Comparison of ENCODE assay signal across 15 cellular contexts in the genomic region with DNA sequence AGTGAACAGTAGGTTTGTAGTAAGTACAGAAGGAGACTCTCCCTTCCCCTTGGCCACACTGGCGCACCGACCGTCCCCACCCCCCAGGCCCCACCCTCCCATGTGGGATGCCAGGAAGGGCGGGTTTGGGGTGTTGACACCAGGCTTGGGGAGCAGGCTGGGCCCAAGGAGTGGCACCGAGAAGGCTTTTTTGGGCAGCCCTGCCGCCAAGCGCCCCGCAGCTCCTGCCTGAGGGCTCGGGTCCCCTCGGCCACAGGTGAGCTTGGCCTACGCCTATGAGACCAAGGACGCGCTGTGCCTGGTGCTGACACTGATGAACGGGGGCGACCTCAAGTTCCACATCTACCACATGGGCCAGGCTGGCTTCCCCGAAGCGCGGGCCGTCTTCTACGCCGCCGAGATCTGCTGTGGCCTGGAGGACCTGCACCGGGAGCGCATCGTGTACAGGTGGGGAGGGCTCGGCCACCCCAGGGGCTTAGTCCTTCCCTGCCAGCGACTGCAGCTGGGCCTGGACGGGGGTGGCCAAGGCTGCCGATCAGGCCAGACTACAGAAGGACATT. TPM values are rescaled to one million over a fixed set of nuclear protein-coding genes. Genes with fewer than 3 reads are reported as not detected.
DNase-seq lines count a peak whose midpoint lies in the region; ATAC-seq, FAIRE-seq and TF ChIP-seq lines count a peak whose summit lies in the region.
"Had no signal": no experiment of that assay in that cellular context is flagged by ENCODE, and none has a peak within 500 bp of the region (broad histone marks: within the 10 kb centered on the region; RNA-seq: fewer than 3 reads in every experiment).

No MANE protein-coding gene starts in this region.

- peak overlapping the region; percentile 85 for H3K27ac Mint-ChIP-seq in stimulated activated naive CD8-positive, alpha-beta T cell treated with anti-CD3 and anti-CD28 coated beads, Interleukin-15, Interleukin-2, amounts not matched to agents 100 ng/mL and 50 ng/mL, for 24 hours
- H3K27ac Mint-ChIP-seq in stimulated activated naive CD8-positive, alpha-beta T cell treated with anti-CD3 and anti-CD28 coated beads, Interleukin-15, amount 100 ng/mL, for 72 hours = peak overlapping the region in 1 of 2 donors; percentile 90
- H3K27ac Mint-ChIP-seq in T-cell = peak overlapping the region; percentile 83 to 87
- H3K27ac Mint-ChIP-seq: endodermal cell had no signal

- H3K9ac ChIP-seq in H1 (replicated peaks in 1 of 4; ENCODE audit: extremely low read depth in 1 of 4, low read depth in 3 of 4, low read length in 3 of 4) = no peak overlapping the region

- H3K4me1 Mint-ChIP-seq in stimulated activated naive CD8-positive, alpha-beta T cell treated with anti-CD3 and anti-CD28 coated beads, Interleukin-15, Interleukin-2, amounts not matched to agents 100 ng/mL and 50 ng/mL, for 24 hours (ENCODE audit: low read depth) = peaks cover 87% of the 10 kb centered on the region
- peaks cover 94% of the 10 kb centered on the region for H3K4me1 Mint-ChIP-seq in stimulated activated naive CD8-positive, alpha-beta T cell treated with anti-CD3 and anti-CD28 coated beads, Interleukin-15, amount 100 ng/mL, for 72 hours
- peaks cover 69 to 89% (median 86%) of the 10 kb centered on the region in 3 donors for H3K4me1 Mint-ChIP-seq in T-cell
- H3K4me1 Mint-ChIP-seq: endodermal cell had no signal

- H4K5ac ChIP-seq in H1 (ENCODE audit: insufficient read length, low read depth, low read length) = no peak overlapping the region

- TF ChIP-seq CTCF in H1 (IDR thresholded peaks at IDR 0.05; ENCODE audit: control extremely low read depth in 1 of 3, insufficient read depth in 1 of 3, low read depth in 1 of 3, low read length in 3 of 3) = no peak

- peaks cover 7 to 46% (median 29%) of the 10 kb centered on the region in 4 experiments; a peak in 6 of 8 replicates for H3K36me3 ChIP-seq in H1 (ENCODE audit: control insufficient read depth in 2 of 4, insufficient read depth in 4 of 4, low read length in 3 of 4)

- no peak overlapping the region for H3K56ac ChIP-seq in H1 (replicated peaks; ENCODE audit: insufficient read length, low read depth, low read length)

- no peak for TF ChIP-seq EP300 in H1 (IDR thresholded peaks at IDR 0.05; ENCODE audit: borderline replicate concordance in 1 of 2, low read depth in 2 of 2, low read length in 2 of 2)

- no peaks in the 10 kb centered on the region for H3K27me3 ChIP-seq in H1 (replicated peaks in 1 of 4; ENCODE audit: control insufficient read depth in 3 of 4, extremely low read depth in 1 of 4, insufficient read depth in 3 of 4, low read length in 3 of 4)
- H3K27me3 ChIP-seq: thyroid gland had no signal

- H4K8ac ChIP-seq in H1 (ENCODE audit: extremely low read depth, insufficient read depth, low read length) = peak overlapping the region; percentile 25; the same call in 1 of the 2 replicates

- 0 out of 7 replicates have a peak, but pooled peaks cover 0 to 4% (median 0%) of the 10 kb centered on the region in 4 experiments for H3K4me1 ChIP-seq in H1 (replicated peaks in 1 of 4; ENCODE audit: control insufficient read depth in 3 of 4, insufficient read depth in 4 of 4, low read length in 3 of 4)
- H3K4me1 ChIP-seq: thyroid gland had no signal

- TF ChIP-seq RAD21 in H1 (IDR thresholded peaks at IDR 0.05 in 1 of 2, conservative IDR thresholded peaks at IDR 0.05 in 1 of 2; ENCODE audit: low read depth in 2 of 2, low read length in 2 of 2) = no peak

- H3K79me2 ChIP-seq in H1 (ENCODE audit: control insufficient read depth in 1 of 2, insufficient read depth in 2 of 2, low read length in 2 of 2) = peaks cover 0 to 8% of the 10 kb centered on the region in 2 experiments; a peak in 1 of 4 replicates

- H3K79me1 ChIP-seq in H1 (ENCODE audit: low read depth, low read length) = peaks cover 7% of the 10 kb centered on the region; the same call in 1 of the 2 replicates

- no peak overlapping the region for H2BK15ac ChIP-seq in H1 (ENCODE audit: low read length)

- no peak overlapping the region for H2AFZ ChIP-seq in H1 (ENCODE audit: low read length)

- CTCF ChIA-PET in T-cell (lab: Charles Lee) = no interaction called here
- CTCF ChIA-PET in H1 (lab: Charles Lee; ENCODE audit: partially characterized antibody) = interaction anchor here (0.6 to 5.3 kb wide), 6 partner anchors 10 to 124 kb away, joined by 3 to 34 read pairs (median 4); no protein-coding TSS in a partner anchor

- H3K4ac ChIP-seq in H1 (replicated peaks; ENCODE audit: insufficient read length, low read depth, low read length) = no peak overlapping the region

- H4K20me1 ChIP-seq in H1 (replicated peaks in 1 of 2; ENCODE audit: control insufficient read depth in 1 of 2, insufficient read depth in 2 of 2, low read length in 2 of 2) = peaks cover 11 to 18% of the 10 kb centered on the region in 2 experiments

- H3K14ac ChIP-seq in H1 (ENCODE audit: insufficient read length) = no peak overlapping the region

- no peak overlapping the region for H2BK12ac ChIP-seq in H1 (ENCODE audit: low read depth, low read length)

- H3K9me3 ChIP-seq in H1 (ENCODE audit: insufficient read depth in 2 of 2, low read depth in 1 of 2, low read length in 1 of 2) = no peaks in the 10 kb centered on the region
- H3K9me3 ChIP-seq: thyroid gland had no signal

- DNase-seq in stimulated activated naive CD8-positive, alpha-beta T cell treated with anti-CD3 and anti-CD28 coated beads, Interleukin-15, amount 100 ng/mL, for 72 hours = no peak
- DNase-seq in T-cell = peak in 1 of 34 experiments; percentile 2
- no peak for DNase-seq in H1 (ENCODE audit: low read depth in 1 of 2, low spot score in 2 of 2)
- DNase-seq in erythroblast (lab: John Stamatoyannopoulos, UW) = no peak
- DNase-seq: activated B cell treated with CpG ODN at 0.5 μM for 24 hours, amniotic stem cell, endodermal cell, hippocampal formation, Kasumi-1, thyroid gland had no signal

- no peak overlapping the region for H2BK5ac ChIP-seq in H1 (ENCODE audit: low read depth, low read length)

- no peaks in the 10 kb centered on the region for H3K9me3 Mint-ChIP-seq in stimulated activated naive CD8-positive, alpha-beta T cell treated with anti-CD3 and anti-CD28 coated beads, Interleukin-15, Interleukin-2, amounts not matched to agents 100 ng/mL and 50 ng/mL, for 24 hours
- no peaks in the 10 kb centered on the region for H3K9me3 Mint-ChIP-seq in stimulated activated naive CD8-positive, alpha-beta T cell treated with anti-CD3 and anti-CD28 coated beads, Interleukin-15, amount 100 ng/mL, for 72 hours
- no peaks in the 10 kb centered on the region for H3K9me3 Mint-ChIP-seq in T-cell
- H3K9me3 Mint-ChIP-seq: activated B cell treated with CpG ODN at 0.5 μM for 24 hours, endodermal cell had no signal

- H2BK20ac ChIP-seq in H1 (ENCODE audit: low read length) = no peak overlapping the region

- H3K27ac ChIP-seq in H1 (ENCODE audit: low read depth, low read length) = no peak overlapping the region
- H3K27ac ChIP-seq: thyroid gland had no signal

- TF ChIP-seq POLR2A in H1 (IDR thresholded peaks at IDR 0.05; ENCODE audit: control extremely low read depth in 1 of 2, low read depth in 2 of 2, low read length in 2 of 2) (no peak), erythroblast (IDR thresholded peaks at IDR 0.05; ENCODE audit: low read length) (no peak)

- H4K91ac ChIP-seq in H1 (replicated peaks; ENCODE audit: insufficient read length, low read length) = no peak overlapping the region

- no peak overlapping the region for H3K18ac ChIP-seq in H1 (ENCODE audit: extremely low read depth, low read length)

- H3K23me2 ChIP-seq in H1 (ENCODE audit: low read depth, low read length) = no peaks in the 10 kb centered on the region

- no peak overlapping the region for H3K4me2 ChIP-seq in H1 (ENCODE audit: insufficient read depth in 1 of 2, low read depth in 2 of 2, low read length in 2 of 2)

- no peak overlapping the region for H3K23ac ChIP-seq in H1 (ENCODE audit: insufficient read length)

- H3K4me3 Mint-ChIP-seq in stimulated activated naive CD8-positive, alpha-beta T cell treated with anti-CD3 and anti-CD28 coated beads, Interleukin-15, Interleukin-2, amounts not matched to agents 100 ng/mL and 50 ng/mL, for 24 hours = peak overlapping the region; percentile 35
- H3K4me3 Mint-ChIP-seq in stimulated activated naive CD8-positive, alpha-beta T cell treated with anti-CD3 and anti-CD28 coated beads, Interleukin-15, amount 100 ng/mL, for 72 hours = no peak overlapping the region
- H3K4me3 Mint-ChIP-seq in T-cell = peak overlapping the region in 2 of 3 donors; percentile 34 to 79
- H3K4me3 Mint-ChIP-seq: activated B cell treated with CpG ODN at 0.5 μM for 24 hours, endodermal cell had no signal

- POLR2A ChIA-PET in T-cell (lab: Charles Lee) (interaction anchor here in 1 of 2 donors (0.5 kb wide), 1 partner anchor 39 kb away, joined by 9 read pairs; no protein-coding TSS in a partner anchor), H1 (lab: Charles Lee; ENCODE audit: partially characterized antibody) (interaction anchor here (0.6 to 24.2 kb wide), 5 partner anchors 10 to 61 kb away, joined by 3 to 460 read pairs (median 7); a partner anchor contains a TSS)

- no peak overlapping the region for H2BK120ac ChIP-seq in H1 (replicated peaks; ENCODE audit: low read depth, low read length)

- no peak for ATAC-seq in stimulated activated naive CD8-positive, alpha-beta T cell treated with anti-CD3 and anti-CD28 coated beads, Interleukin-15, amount 100 ng/mL, for 72 hours
- no peak for ATAC-seq in T-cell (replicated peaks in 1 of 4)
- no peak for ATAC-seq in GM19452 (IDR thresholded peaks at IDR 0.05; ENCODE audit: unreplicated experiment)
- no peak for ATAC-seq in HG03135 (IDR thresholded peaks at IDR 0.05; ENCODE audit: unreplicated experiment)

- H3K27me3 Mint-ChIP-seq in stimulated activated naive CD8-positive, alpha-beta T cell treated with anti-CD3 and anti-CD28 coated beads, Interleukin-15, Interleukin-2, amounts not matched to agents 100 ng/mL and 50 ng/mL, for 24 hours = no peaks in the 10 kb centered on the region
- no peaks in the 10 kb centered on the region for H3K27me3 Mint-ChIP-seq in stimulated activated naive CD8-positive, alpha-beta T cell treated with anti-CD3 and anti-CD28 coated beads, Interleukin-15, amount 100 ng/mL, for 72 hours
- H3K27me3 Mint-ChIP-seq in T-cell = no peaks in the 10 kb centered on the region
- H3K27me3 Mint-ChIP-seq: activated B cell treated with CpG ODN at 0.5 μM for 24 hours had no signal

- no peak for FAIRE-seq in H1 (lab: Jason Lieb, UNC)

- peaks cover 81% of the 10 kb centered on the region for H3K36me3 Mint-ChIP-seq in stimulated activated naive CD8-positive, alpha-beta T cell treated with anti-CD3 and anti-CD28 coated beads, Interleukin-15, Interleukin-2, amounts not matched to agents 100 ng/mL and 50 ng/mL, for 24 hours (ENCODE audit: low read depth)
- H3K36me3 Mint-ChIP-seq in T-cell = peaks cover 33% of the 10 kb centered on the region

- 94% methylated on average over 26 of the region's 29 CpGs; no CpG with 5 or more reads in 1 of the 2 experiments for WGBS in H1 (ENCODE audit: extremely low coverage in 1 of 2, insufficient coverage in 1 of 2, insufficient read length in 1 of 2, insufficient replicate concordance in 2 of 2, low coverage in 1 of 2, low lambda C conversion rate in 2 of 2, missing lambda C conversion rate in 1 of 2), 2 experiments

- no peak overlapping the region for H3K4me3 ChIP-seq in H1 (ENCODE audit: extremely low read depth in 1 of 4, insufficient read depth in 2 of 4, low read depth in 3 of 4, low read length in 4 of 4)
- H3K4me3 ChIP-seq: thyroid gland had no signal

- H2AK5ac ChIP-seq in H1 (ENCODE audit: low read depth, low read length) = no peak overlapping the region

RNA-seq across cellular contexts. Expression of a gene that starts 7.3 kb away (rescaled TPM):
- total RNA-seq in T-cell = 100 to 1,000 TPM; 196 to 226 (median 216) TPM
- 52.0 and 57.8 TPM in 2 replicates for total RNA-seq in H1 (2021; fragmentation: NEBNext Ultra II Directional; extraction: Animal tissue kit (Norgen Biotek cat#: 25700))
- polyA plus RNA-seq in H1 (2011; rRNA removed) = 31.8 and 50.8 TPM in 2 replicates
- 43.3 TPM for polyA plus RNA-seq in H1 (2011; cell fraction: cytosol; rRNA removed)
- polyA plus RNA-seq in H1 (2011; cell fraction: nucleus; rRNA removed) = 53.8 TPM
- polyA plus RNA-seq in H1 (2012, experiment 1 of 2) = 32.8 to 46.4 TPM (median 42.2 TPM) in 4 replicates
- polyA plus RNA-seq in H1 (2012, experiment 2 of 2) = 38.4 TPM
- polyA plus RNA-seq in H1 (2013, experiment 1 of 2) = 23.7 TPM
- polyA plus RNA-seq in H1 (2013, experiment 2 of 2) = 24.5 TPM
- polyA minus RNA-seq in H1 (2011; rRNA and poly(A)+ RNA removed) = 21.9 and 25.8 TPM in 2 replicates
- polyA minus RNA-seq in H1 (2011; cell fraction: cytosol; rRNA and poly(A)+ RNA removed) = 27.7 TPM
- 39.0 TPM for polyA minus RNA-seq in H1 (2011; cell fraction: nucleus; rRNA and poly(A)+ RNA removed)

RNA-seq across cellular contexts. Expression of a gene that starts 12.9 kb away (rescaled TPM):
- 10 to 100 TPM in 4 of 5 donors, 1 to 10 TPM in 1; 9.5 to 28.2 (median 12.3) TPM for total RNA-seq in T-cell
- 8.0 and 8.6 TPM in 2 replicates for total RNA-seq in H1 (2021; fragmentation: NEBNext Ultra II Directional; extraction: Animal tissue kit (Norgen Biotek cat#: 25700))
- polyA plus RNA-seq in H1 (2011; rRNA removed) = 11.8 and 23.1 TPM in 2 replicates
- polyA plus RNA-seq in H1 (2011; cell fraction: cytosol; rRNA removed) = 11.7 TPM
- 12.5 TPM for polyA plus RNA-seq in H1 (2011; cell fraction: nucleus; rRNA removed)
- polyA plus RNA-seq in H1 (2012, experiment 1 of 2) = 0.79 to 4.9 TPM (median 4.9 TPM) in 4 replicates
- 2.8 TPM for polyA plus RNA-seq in H1 (2012, experiment 2 of 2)
- polyA plus RNA-seq in H1 (2013, experiment 1 of 2) = 5.2 TPM
- polyA plus RNA-seq in H1 (2013, experiment 2 of 2) = 4.9 TPM
- 0.12 and 0.13 TPM in 2 replicates for polyA minus RNA-seq in H1 (2011; rRNA and poly(A)+ RNA removed)
- polyA minus RNA-seq in H1 (2011; cell fraction: cytosol; rRNA and poly(A)+ RNA removed) = 5.2 TPM
- 7.5 TPM for polyA minus RNA-seq in H1 (2011; cell fraction: nucleus; rRNA and poly(A)+ RNA removed)

RNA-seq across cellular contexts. Expression of a gene that starts 24.4 kb away (rescaled TPM):
- under 1 TPM in 4 of 5 donors, not detected in 1; 0.28 to 0.98 (median 0.42) TPM for total RNA-seq in T-cell
- 5.4 and 6.5 TPM in 2 replicates for total RNA-seq in H1 (2021; fragmentation: NEBNext Ultra II Directional; extraction: Animal tissue kit (Norgen Biotek cat#: 25700))
- polyA plus RNA-seq in H1 (2011; rRNA removed) = 7.8 and 12.0 TPM in 2 replicates
- polyA plus RNA-seq in H1 (2011; cell fraction: cytosol; rRNA removed) = 6.0 TPM
- 5.0 TPM for polyA plus RNA-seq in H1 (2011; cell fraction: nucleus; rRNA removed)
- 3.5 to 7.1 TPM (median 4.9 TPM) in 4 replicates for polyA plus RNA-seq in H1 (2012, experiment 1 of 2)
- polyA plus RNA-seq in H1 (2012, experiment 2 of 2) = 3.5 TPM
- polyA plus RNA-seq in H1 (2013, experiment 1 of 2) = 2.6 TPM
- 3.1 TPM for polyA plus RNA-seq in H1 (2013, experiment 2 of 2)
- polyA minus RNA-seq in H1 (2011; rRNA and poly(A)+ RNA removed) = 0.85 and 0.88 TPM in 2 replicates
- 2.3 TPM for polyA minus RNA-seq in H1 (2011; cell fraction: cytosol; rRNA and poly(A)+ RNA removed)
- 2.7 TPM for polyA minus RNA-seq in H1 (2011; cell fraction: nucleus; rRNA and poly(A)+ RNA removed)

RNA-seq across cellular contexts. Expression of a gene that starts 33.3 kb away (rescaled TPM):
- total RNA-seq in T-cell = not detected
- not detected in 2 replicates for total RNA-seq in H1 (2021; fragmentation: NEBNext Ultra II Directional; extraction: Animal tissue kit (Norgen Biotek cat#: 25700))
- not detected in 2 replicates for polyA plus RNA-seq in H1 (2011; rRNA removed)
- polyA plus RNA-seq in H1 (2011; cell fraction: cytosol; rRNA removed) = not detected
- not detected for polyA plus RNA-seq in H1 (2011; cell fraction: nucleus; rRNA removed)
- polyA plus RNA-seq in H1 (2012, experiment 1 of 2) = not detected in 4 replicates
- polyA plus RNA-seq in H1 (2012, experiment 2 of 2) = not detected
- not detected for polyA plus RNA-seq in H1 (2013, experiment 1 of 2)
- polyA plus RNA-seq in H1 (2013, experiment 2 of 2) = not detected
- polyA minus RNA-seq in H1 (2011; rRNA and poly(A)+ RNA removed) = not detected in 2 replicates
- polyA minus RNA-seq in H1 (2011; cell fraction: cytosol; rRNA and poly(A)+ RNA removed) = not detected
- polyA minus RNA-seq in H1 (2011; cell fraction: nucleus; rRNA and poly(A)+ RNA removed) = not detected
- total RNA-seq: activated B cell treated with CpG ODN at 0.5 μM for 24 hours; endodermal cell; omental fat pad; T-helper 1 cell treated with Interleukin-12 subunit alpha and Interleukin-12 subunit beta and Interleukin-4 antibody, amounts not matched to agents 30 ng/mL and 1 ng/mL, for 36 hours; thyroid gland had no signal

RNA-seq across cellular contexts. Expression of a gene that starts 39.7 kb away (rescaled TPM):
- 10 to 100 TPM; 11.6 to 41.3 (median 21.1) TPM for total RNA-seq in T-cell
- 325 and 333 TPM in 2 replicates for total RNA-seq in H1 (2021; fragmentation: NEBNext Ultra II Directional; extraction: Animal tissue kit (Norgen Biotek cat#: 25700))
- polyA plus RNA-seq in H1 (2011; rRNA removed) = 168 and 250 TPM in 2 replicates
- 212 TPM for polyA plus RNA-seq in H1 (2011; cell fraction: cytosol; rRNA removed)
- polyA plus RNA-seq in H1 (2011; cell fraction: nucleus; rRNA removed) = 1,074 TPM
- 188 to 314 TPM (median 284 TPM) in 4 replicates for polyA plus RNA-seq in H1 (2012, experiment 1 of 2)
- 241 TPM for polyA plus RNA-seq in H1 (2012, experiment 2 of 2)
- 332 TPM for polyA plus RNA-seq in H1 (2013, experiment 1 of 2)
- 350 TPM for polyA plus RNA-seq in H1 (2013, experiment 2 of 2)
- 120 and 154 TPM in 2 replicates for polyA minus RNA-seq in H1 (2011; rRNA and poly(A)+ RNA removed)
- polyA minus RNA-seq in H1 (2011; cell fraction: cytosol; rRNA and poly(A)+ RNA removed) = 133 TPM
- polyA minus RNA-seq in H1 (2011; cell fraction: nucleus; rRNA and poly(A)+ RNA removed) = 288 TPM

Comparison
In these comparisons a context has a peak if more than half of its experiments do, and no peak if none do; other contexts are left out.
1. H3K4me3 Mint-ChIP-seq: peak in stimulated activated naive CD8-positive, alpha-beta T cell treated with anti-CD3 and anti-CD28 coated beads, Interleukin-15, Interleukin-2, amounts not matched to agents 100 ng/mL and 50 ng/mL, for 24 hours (single experiment) and T-cell (2 of 3); none in stimulated activated naive CD8-positive, alpha-beta T cell treated with anti-CD3 and anti-CD28 coated beads, Interleukin-15, amount 100 ng/mL, for 72 hours (0 of 2).